In genomic region chr19:51367565-51368365, GRCh38 we compare ENCODE assay signal across 8 cellular contexts. TPM values are rescaled to one million over a fixed set of nuclear protein-coding genes. Genes with fewer than 3 reads are reported as not detected.
A peak's percentile ranks its signal among the peaks of the same experiment; 100 is the strongest.
DNase-seq lines count a peak whose midpoint lies in the region; ATAC-seq, FAIRE-seq and TF ChIP-seq lines count a peak whose summit lies in the region.

No MANE protein-coding gene starts in this region.

- H3K27me3 ChIP-seq in bronchial epithelial cell (ENCODE audit: control insufficient read depth, insufficient read depth, low read length) (no peaks in the 10 kb centered on the region), smooth muscle cell (ENCODE audit: low read depth) (no peaks in the 10 kb centered on the region)

- peak overlapping the region; percentile 73 for H3K4me3 ChIP-seq in GM12875 (ENCODE audit: low read depth, low read length)
- peak overlapping the region; percentile 72 for H3K4me3 ChIP-seq in WI38 (ENCODE audit: low read depth, low read length)
- H3K4me3 ChIP-seq in bronchial epithelial cell (ENCODE audit: low read depth, low read length): peak overlapping the region; percentile 58
- peak overlapping the region; percentile 93 for H3K4me3 ChIP-seq in smooth muscle cell

- DNase-seq in NCI-H2029 treated with DMSO at 0.1 percent for 48 hours (lab: John Stamatoyannopoulos, UW): peak; percentile 50
- DNase-seq in bronchial epithelial cell (ENCODE audit: low read depth): peak; percentile 89
- peak; percentile 99 for DNase-seq in iPS-NIHi7 (ENCODE audit: extremely low spot score)
- DNase-seq in smooth muscle cell (lab: John Stamatoyannopoulos, UW; ENCODE audit: unreplicated experiment): peak; percentile 97
- DNase-seq in NCI-H1417 (lab: John Stamatoyannopoulos, UW): no peak

- peak overlapping the region; percentile 88 for H3K27ac ChIP-seq in smooth muscle cell (ENCODE audit: low read depth)

- H3F3A ChIP-seq in smooth muscle cell (ENCODE audit: low read depth): no peaks in the 10 kb centered on the region

- H3K4me1 ChIP-seq in smooth muscle cell (ENCODE audit: low read depth): peaks cover 22% of the 10 kb centered on the region

- H3K4me2 ChIP-seq in smooth muscle cell: peak overlapping the region; percentile 100

- peak overlapping the region; percentile 91 for H2AFZ ChIP-seq in smooth muscle cell (ENCODE audit: low read depth)

- no peaks in the 10 kb centered on the region for H3K9me3 ChIP-seq in smooth muscle cell (replicated peaks; ENCODE audit: low read depth)

- ATAC-seq in HG02678 (IDR thresholded peaks at IDR 0.05; ENCODE audit: unreplicated experiment): peak; percentile 77

- TF ChIP-seq CTCF in GM12875 (IDR thresholded peaks at IDR 0.05; ENCODE audit: borderline replicate concordance, insufficient read depth, low read depth, low read length) (no peak), WI38 (IDR thresholded peaks at IDR 0.05; ENCODE audit: low read depth, low read length) (no peak), bronchial epithelial cell (IDR thresholded peaks at IDR 0.05; ENCODE audit: insufficient read depth, low read length, severe bottlenecking) (no peak), smooth muscle cell (IDR thresholded peaks at IDR 0.05; ENCODE audit: borderline replicate concordance, insufficient read depth, poor library complexity, severe bottlenecking) (no peak)

- H3K79me2 ChIP-seq in smooth muscle cell (ENCODE audit: low read depth): no peaks in the 10 kb centered on the region

- WGBS in smooth muscle cell (ENCODE audit: low lambda C conversion rate): 2% methylated on average over 40 of the region's 64 CpGs

- no peaks in the 10 kb centered on the region for H4K20me1 ChIP-seq in smooth muscle cell (ENCODE audit: low read depth)

- FAIRE-seq in bronchial epithelial cell (lab: Jason Lieb, UNC): no peak

- peak overlapping the region; percentile 71 for H3K9ac ChIP-seq in smooth muscle cell (ENCODE audit: low read depth)

- no peaks in the 10 kb centered on the region for H3K36me3 ChIP-seq in bronchial epithelial cell (ENCODE audit: control insufficient read depth, insufficient read depth, low read length)
- no peaks in the 10 kb centered on the region for H3K36me3 ChIP-seq in smooth muscle cell (ENCODE audit: low read depth)

RNA-seq across cellular contexts. Expression of gene CLDND2, which starts 1.0 kb away (rescaled TPM):
- total RNA-seq in bronchial epithelial cell (not detected in 2 replicates), smooth muscle cell (not detected in 2 replicates)
- polyA plus RNA-seq in smooth muscle cell: 1.4 TPM in 1 of 2 replicates, not detected in the other

RNA-seq across cellular contexts. Expression of gene ETFB, which starts 1.6 kb away (rescaled TPM):
- total RNA-seq in bronchial epithelial cell (70.6 and 79.8 TPM in 2 replicates), smooth muscle cell (38.0 and 51.1 TPM in 2 replicates)
- polyA plus RNA-seq in smooth muscle cell: 94.5 and 108 TPM in 2 replicates

RNA-seq across cellular contexts. Expression of gene NKG7, which starts 4.7 kb away (rescaled TPM):
- total RNA-seq in bronchial epithelial cell (not detected in 2 replicates), smooth muscle cell (not detected in 2 replicates)
- not detected in 2 replicates for polyA plus RNA-seq in smooth muscle cell

RNA-seq across cellular contexts. Expression of gene LIM2, which starts 20.0 kb away (rescaled TPM):
- total RNA-seq in bronchial epithelial cell: not detected in 2 replicates
- not detected in 2 replicates for total RNA-seq in smooth muscle cell
- polyA plus RNA-seq in smooth muscle cell: not detected in 2 replicates

RNA-seq across cellular contexts. Expression of gene C19orf84, which starts 22.6 kb away (rescaled TPM):
- total RNA-seq in bronchial epithelial cell (not detected in 2 replicates), smooth muscle cell (not detected in 2 replicates)
- 0.71 TPM in 1 of 2 replicates, not detected in the other for polyA plus RNA-seq in smooth muscle cell

Comparison
In these comparisons a context has a peak if more than half of its experiments do, and no peak if none do; other contexts are left out.
1. DNase-seq: peak in NCI-H2029 treated with DMSO at 0.1 percent for 48 hours (single experiment), bronchial epithelial cell (single experiment), iPS-NIHi7 (single experiment) and smooth muscle cell (single experiment); none in NCI-H1417 (0 of 3).
2. Peak in every context shown above with its lines, with median percentiles within 50 percentile points of each other: H3K4me3 ChIP-seq.